Comparison of ENCODE assay signal across 8 cellular contexts in the genomic region with DNA sequence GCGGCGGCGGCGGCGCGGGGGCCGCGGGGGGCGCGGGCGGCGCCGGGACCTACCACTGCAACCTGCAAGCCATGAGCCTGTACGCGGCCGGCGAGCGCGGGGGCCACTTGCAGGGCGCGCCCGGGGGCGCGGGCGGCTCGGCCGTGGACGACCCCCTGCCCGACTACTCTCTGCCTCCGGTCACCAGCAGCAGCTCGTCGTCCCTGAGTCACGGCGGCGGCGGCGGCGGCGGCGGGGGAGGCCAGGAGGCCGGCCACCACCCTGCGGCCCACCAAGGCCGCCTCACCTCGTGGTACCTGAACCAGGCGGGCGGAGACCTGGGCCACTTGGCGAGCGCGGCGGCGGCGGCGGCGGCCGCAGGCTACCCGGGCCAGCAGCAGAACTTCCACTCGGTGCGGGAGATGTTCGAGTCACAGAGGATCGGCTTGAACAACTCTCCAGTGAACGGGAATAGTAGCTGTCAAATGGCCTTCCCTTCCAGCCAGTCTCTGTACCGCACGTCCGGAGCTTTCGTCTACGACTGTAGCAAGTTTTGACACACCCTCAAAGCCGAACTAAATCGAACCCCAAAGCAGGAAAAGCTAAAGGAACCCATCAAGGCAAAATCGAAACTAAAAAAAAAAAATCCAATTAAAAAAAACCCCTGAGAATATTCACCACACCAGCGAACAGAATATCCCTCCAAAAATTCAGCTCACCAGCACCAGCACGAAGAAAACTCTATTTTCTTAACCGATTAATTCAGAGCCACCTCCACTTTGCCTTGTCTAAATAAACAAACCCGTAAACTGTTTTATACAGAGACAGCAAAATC. TPM values are rescaled to one million over a fixed set of nuclear protein-coding genes. Genes with fewer than 3 reads are reported as not detected.
A peak's percentile ranks its signal among the peaks of the same experiment; 100 is the strongest.
DNase-seq lines count a peak whose midpoint lies in the region; ATAC-seq and TF ChIP-seq lines count a peak whose summit lies in the region.

No MANE protein-coding gene starts in this region.

- peak overlapping the region; percentile 100 for H3K4me3 ChIP-seq in aorta (ENCODE audit: low read length in 2 of 2)

- H3K4me3 Mint-ChIP-seq in brain = peak overlapping the region; percentile 72 to 90 (median 84)

- peaks cover 5 to 14% of the 10 kb centered on the region in 2 donors for H3K36me3 ChIP-seq in aorta (ENCODE audit: control insufficient read depth in 1 of 2, insufficient read depth in 2 of 2, low read length in 1 of 2)

- peaks cover 0 to 5% (median 0%) of the 10 kb centered on the region in 5 experiments for H3K9me3 Mint-ChIP-seq in brain

- H3K4me1 Mint-ChIP-seq in brain = peaks cover 36% of the 10 kb centered on the region

- WGBS in aorta, 2 donors = 1% methylated on average over 72 to 73 of the region's 73 CpGs

- H3K27ac ChIP-seq in aorta (ENCODE audit: low read depth in 1 of 2, low read length in 2 of 2) = peak overlapping the region; percentile 95 to 99

- TF ChIP-seq CTCF in LNCAP (IDR thresholded peaks at IDR 0.05) (0 out of 2 replicates have a peak, but pooled peaks have one; percentile 4), brain (conservative IDR thresholded peaks at IDR 0.05) (no peak)

- peaks cover 91% of the 10 kb centered on the region for H3K27me3 Mint-ChIP-seq in brain

- no peaks in the 10 kb centered on the region for H3K4me1 ChIP-seq in aorta (ENCODE audit: control insufficient read depth in 1 of 2, insufficient read depth in 2 of 2, low read length in 2 of 2)

- DNase-seq in DMS53 (lab: John Stamatoyannopoulos, UW) = peak; percentile 64
- DNase-seq in lung microvascular endothelial cell (ENCODE audit: low read depth in 2 of 2) = peak; percentile 65 to 69
- DNase-seq in aorta = peak in 1 of 2 donors; percentile 77
- DNase-seq in NCI-H2171 (lab: John Stamatoyannopoulos, UW) = no peak
- no peak for DNase-seq in CD1c-positive myeloid dendritic cell (ENCODE audit: extremely low spot score)

- no peaks in the 10 kb centered on the region for H3K36me3 Mint-ChIP-seq in brain

- ATAC-seq in aorta (ENCODE audit: low FRiP score) = no peak
- no peak for ATAC-seq in HG03095 (IDR thresholded peaks at IDR 0.05; ENCODE audit: unreplicated experiment)

- intact Hi-C loops in aorta (cut with DNase I) = no loop called here

- no peaks in the 10 kb centered on the region for H3K27me3 ChIP-seq in aorta (ENCODE audit: control insufficient read depth in 1 of 2, insufficient read depth in 2 of 2, low read length in 1 of 2)

- peak overlapping the region in 3 of 5 experiments; percentile 45 to 75 (median 54) for H3K27ac Mint-ChIP-seq in brain

- no peaks in the 10 kb centered on the region for H3K9me3 ChIP-seq in aorta (ENCODE audit: control insufficient read depth, low read length)

RNA-seq across cellular contexts. Expression of gene FOXC1, which starts 2.1 kb away (rescaled TPM):
- 7.9 TPM for polyA plus RNA-seq in brain (ENCODE audit: insufficient read depth, low read depth, low replicate concordance)
- total RNA-seq in lung microvascular endothelial cell = 3.1 and 5.8 TPM in 2 replicates
- 100 to 1,000 TPM in 1 of 2 donors, 10 to 100 TPM in 1; 88.8 to 134 TPM for total RNA-seq in aorta
- polyA plus RNA-seq in aorta = 10 to 100 TPM; 18.5 to 52.5 TPM

Comparison
In these comparisons a context has a peak if more than half of its experiments do, and no peak if none do; other contexts are left out.
1. DNase-seq: peak in DMS53 (single experiment) and lung microvascular endothelial cell (2 of 2); none in NCI-H2171 (single experiment) and CD1c-positive myeloid dendritic cell (single experiment).
2. RNA of gene FOXC1, which starts 2.1 kb away (total RNA-seq): 88.8 to 134 TPM in aorta; 3.1 to 5.8 TPM in lung microvascular endothelial cell; every median in the first group is over 10 times any median in the second.